ENCODE assay signal across 27 cellular contexts in the genomic region with DNA sequence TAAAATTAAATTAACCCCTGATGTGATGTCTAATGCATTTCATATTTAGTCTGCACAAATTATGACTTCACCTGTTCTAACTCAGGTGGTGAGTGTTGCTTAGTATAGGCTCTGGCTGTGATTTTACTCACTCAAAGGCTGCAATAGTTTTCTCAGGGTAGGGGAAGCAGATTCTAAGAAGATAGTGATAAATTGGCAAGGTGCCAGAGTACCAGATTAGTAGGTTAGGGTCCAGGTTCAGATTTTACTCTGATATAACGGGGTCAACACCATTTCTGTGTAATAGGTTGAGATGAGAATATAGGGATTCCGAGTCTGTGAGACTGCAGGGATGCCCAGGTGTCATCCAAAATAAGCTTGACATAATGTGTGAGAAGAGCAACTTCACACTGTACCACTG.
"Had no signal": no experiment of that assay in that cellular context is flagged by ENCODE, and none has a peak within 500 bp of the region (broad histone marks: within the 10 kb centered on the region; RNA-seq: fewer than 3 reads in every experiment).

No MANE protein-coding gene starts in this region.

- H3K9me3 ChIP-seq: colonic mucosa, esophagus muscularis mucosa, esophagus squamous epithelium, gastrocnemius medialis, gastroesophageal sphincter had no signal

- FAIRE-seq: colon, endometrium, endothelial cell of umbilical vein, frontal cortex had no signal

- DNase-seq: colonic mucosa; cortex of kidney; dorsolateral prefrontal cortex; effector CD4-positive, alpha-beta T cell; effector CD8-positive, alpha-beta T cell; effector memory CD4-positive, alpha-beta T cell; effector memory CD8-positive, alpha-beta T cell; endodermal cell; erythroblast; esophagus squamous epithelium; foreskin fibroblast; foreskin keratinocyte; foreskin melanocyte; gastrocnemius medialis; glutamatergic neuron; head of caudate nucleus; heart right ventricle had no signal

- H3K4me2 ChIP-seq: hepatocyte had no signal

- H3K4me3 ChIP-seq: colonic mucosa, coronary artery, dorsolateral prefrontal cortex, esophagus muscularis mucosa, esophagus squamous epithelium, gastrocnemius medialis, gastroesophageal sphincter, heart right ventricle, hepatocyte had no signal

- H3K27ac ChIP-seq: colonic mucosa, coronary artery, dorsolateral prefrontal cortex, epithelial cell of prostate, esophagus muscularis mucosa, esophagus squamous epithelium, foreskin keratinocyte, gastrocnemius medialis, gastroesophageal sphincter, heart right ventricle, hepatocyte had no signal

- H2AFZ ChIP-seq: hepatocyte had no signal

- H3K27me3 ChIP-seq: colonic mucosa, dorsolateral prefrontal cortex, esophagus muscularis mucosa, esophagus squamous epithelium, foreskin keratinocyte, gastrocnemius medialis, gastroesophageal sphincter, heart right ventricle, hepatocyte had no signal

- H3K4me1 ChIP-seq: colonic mucosa, esophagus squamous epithelium, foreskin keratinocyte, gastrocnemius medialis, gastroesophageal sphincter, heart right ventricle had no signal

- H3K36me3 ChIP-seq: colonic mucosa, esophagus muscularis mucosa, esophagus squamous epithelium, gastrocnemius medialis, gastroesophageal sphincter, heart right ventricle had no signal

- ATAC-seq: effector memory CD8-positive, alpha-beta T cell; esophagus mucosa; foreskin keratinocyte; gastrocnemius medialis; gastroesophageal sphincter; heart right ventricle had no signal

- H3K79me2 ChIP-seq: hepatocyte had no signal
